Comparison of ENCODE assay signal across 9 cellular contexts in the genomic region with DNA sequence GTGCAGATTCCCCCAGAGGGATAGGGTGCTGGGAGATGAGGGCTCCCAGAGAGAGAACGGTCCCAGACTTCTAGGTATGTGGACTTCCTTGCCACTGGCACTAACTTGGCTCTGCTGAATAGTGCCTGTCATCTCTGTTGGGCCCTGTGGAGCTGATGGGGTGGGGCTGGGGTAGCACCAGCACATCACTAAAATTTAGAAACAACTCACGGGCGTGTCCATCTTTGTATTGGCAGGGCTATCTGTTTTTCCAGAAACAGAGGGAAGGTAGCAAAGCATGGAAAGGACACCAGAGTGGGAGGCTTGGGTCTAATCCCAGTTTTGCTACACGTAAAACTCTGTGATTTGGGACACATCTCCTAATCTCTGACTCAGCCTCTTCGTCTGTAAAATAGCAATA. TPM values are rescaled to one million over a fixed set of nuclear protein-coding genes. Genes with fewer than 3 reads are reported as not detected.
DNase-seq lines count a peak whose midpoint lies in the region; ATAC-seq and TF ChIP-seq lines count a peak whose summit lies in the region.
"Had no signal": no experiment of that assay in that cellular context is flagged by ENCODE, and none has a peak within 500 bp of the region (broad histone marks: within the 10 kb centered on the region; RNA-seq: fewer than 3 reads in every experiment).

No MANE protein-coding gene starts in this region.

- WGBS in esophagus, 2 donors, result 48 to 50% methylated on average over 5 of the region's 5 CpGs

- peak overlapping the region; percentile 97 for H3K27ac ChIP-seq in DOHH2 (ENCODE audit: low read depth, low read length)
- peak overlapping the region; percentile 56 for H3K27ac ChIP-seq in HUES48 (ENCODE audit: low read depth, low read length)
- H3K27ac ChIP-seq in esophagus (ENCODE audit: low read depth in 2 of 2, low read length in 1 of 2), result peak overlapping the region; percentile 57 to 71
- peak overlapping the region; percentile 81 for H3K27ac ChIP-seq in parathyroid adenoma

- H3F3A ChIP-seq in DOHH2 (ENCODE audit: control insufficient read depth, insufficient read depth), result peaks cover 80% of the 10 kb centered on the region

- no peaks in the 10 kb centered on the region for H3K27me3 ChIP-seq in DOHH2 (ENCODE audit: control insufficient read depth, low read length)
- H3K27me3 ChIP-seq in HUES48 (ENCODE audit: control insufficient read depth, insufficient read depth, low read length), result no peaks in the 10 kb centered on the region
- H3K27me3 ChIP-seq in esophagus (ENCODE audit: control insufficient read depth in 1 of 2, insufficient read depth in 2 of 2, low read length in 2 of 2), result no peaks in the 10 kb centered on the region
- H3K27me3 ChIP-seq in parathyroid adenoma (ENCODE audit: control insufficient read depth, insufficient read depth, low read length), result no peaks in the 10 kb centered on the region

- H3K9ac ChIP-seq in HUES48 (ENCODE audit: low read depth, low read length) (no peak overlapping the region), parathyroid adenoma (no peak overlapping the region)

- H4K20me1 ChIP-seq in DOHH2 (ENCODE audit: control insufficient read depth, insufficient read depth, low read depth, low read length), result no peaks in the 10 kb centered on the region

- H3K79me2 ChIP-seq in DOHH2 (ENCODE audit: control insufficient read depth, low read length) (peaks cover 95% of the 10 kb centered on the region), parathyroid adenoma (peaks cover 5% of the 10 kb centered on the region)

- TF ChIP-seq CTCF in DOHH2 (IDR thresholded peaks at IDR 0.05; ENCODE audit: low read depth, low read length, poor library complexity, severe bottlenecking) (no peak), parathyroid adenoma (IDR thresholded peaks at IDR 0.05) (no peak)

- H3K9me3 ChIP-seq in DOHH2 (ENCODE audit: control insufficient read depth, insufficient read depth, low read length) (no peaks in the 10 kb centered on the region), HUES48 (ENCODE audit: control insufficient read depth, insufficient read depth, low read length) (no peaks in the 10 kb centered on the region), esophagus (ENCODE audit: control insufficient read depth in 2 of 2, insufficient read depth in 1 of 2, low read depth in 1 of 2, low read length in 1 of 2) (no peaks in the 10 kb centered on the region), parathyroid adenoma (ENCODE audit: control insufficient read depth, low read length) (no peaks in the 10 kb centered on the region)

- no peak for ATAC-seq in HG03565 (IDR thresholded peaks at IDR 0.05; ENCODE audit: unreplicated experiment)

- DNase-seq in islet precursor cell (no peak), DMS114 treated with DMSO at 0.1 percent for 48 hours (lab: John Stamatoyannopoulos, UW; ENCODE audit: unreplicated experiment) (no peak)
- no peak for DNase-seq in stimulated activated naive CD4-positive, alpha-beta T cell treated with Interleukin-2 at 50 U/mL for 16 hours (lab: John Stamatoyannopoulos, UW)
- DNase-seq: activated naive CD8-positive, alpha-beta T cell treated with anti-CD3 and anti-CD28 coated beads, Interleukin-2, amount 10 ng/mL, durations not matched to agents 7 days and 5 days had no signal

- H3K9me2 ChIP-seq in DOHH2 (replicated peaks; ENCODE audit: control insufficient read depth, low read length), result no peaks in the 10 kb centered on the region

- H3K4me2 ChIP-seq in DOHH2 (ENCODE audit: low read length) (peak overlapping the region; percentile 80), parathyroid adenoma (ENCODE audit: low read length) (peak overlapping the region; percentile 49)

- H2AFZ ChIP-seq in parathyroid adenoma, result no peak overlapping the region

- H3K4me3 ChIP-seq in DOHH2 (ENCODE audit: low read length) (peak overlapping the region; percentile 68), HUES48 (ENCODE audit: low read depth, low read length) (no peak overlapping the region), esophagus (ENCODE audit: low read depth in 1 of 2, low read length in 2 of 2) (no peak overlapping the region), parathyroid adenoma (ENCODE audit: low read depth, low read length) (no peak overlapping the region)

- peaks cover 97% of the 10 kb centered on the region for H3K4me1 ChIP-seq in DOHH2 (ENCODE audit: control insufficient read depth, low read length)
- H3K4me1 ChIP-seq in HUES48 (ENCODE audit: control insufficient read depth, insufficient read depth, low read length), result peaks cover 40% of the 10 kb centered on the region
- peaks cover 0 to 4% of the 10 kb centered on the region in 2 donors for H3K4me1 ChIP-seq in esophagus (ENCODE audit: control insufficient read depth in 2 of 2, insufficient read depth in 2 of 2, low read length in 1 of 2)
- peaks cover 11% of the 10 kb centered on the region for H3K4me1 ChIP-seq in parathyroid adenoma

- H3K36me3 ChIP-seq in DOHH2 (ENCODE audit: control insufficient read depth, low read length) (peaks cover 68% of the 10 kb centered on the region), HUES48 (ENCODE audit: control insufficient read depth, insufficient read depth, low read length) (peaks cover 8% of the 10 kb centered on the region), esophagus (ENCODE audit: control insufficient read depth in 2 of 2, insufficient read depth in 2 of 2, low read length in 1 of 2) (no peaks in the 10 kb centered on the region), parathyroid adenoma (ENCODE audit: control insufficient read depth, insufficient read depth, low read length) (no peaks in the 10 kb centered on the region)

RNA-seq across cellular contexts. Expression of gene SWAP70, which starts 25.8 kb away (rescaled TPM):
- polyA plus RNA-seq in esophagus, result 1 to 10 TPM; 7.4 TPM
